1 cellular context compared by ENCODE assay signal in the genomic region with DNA sequence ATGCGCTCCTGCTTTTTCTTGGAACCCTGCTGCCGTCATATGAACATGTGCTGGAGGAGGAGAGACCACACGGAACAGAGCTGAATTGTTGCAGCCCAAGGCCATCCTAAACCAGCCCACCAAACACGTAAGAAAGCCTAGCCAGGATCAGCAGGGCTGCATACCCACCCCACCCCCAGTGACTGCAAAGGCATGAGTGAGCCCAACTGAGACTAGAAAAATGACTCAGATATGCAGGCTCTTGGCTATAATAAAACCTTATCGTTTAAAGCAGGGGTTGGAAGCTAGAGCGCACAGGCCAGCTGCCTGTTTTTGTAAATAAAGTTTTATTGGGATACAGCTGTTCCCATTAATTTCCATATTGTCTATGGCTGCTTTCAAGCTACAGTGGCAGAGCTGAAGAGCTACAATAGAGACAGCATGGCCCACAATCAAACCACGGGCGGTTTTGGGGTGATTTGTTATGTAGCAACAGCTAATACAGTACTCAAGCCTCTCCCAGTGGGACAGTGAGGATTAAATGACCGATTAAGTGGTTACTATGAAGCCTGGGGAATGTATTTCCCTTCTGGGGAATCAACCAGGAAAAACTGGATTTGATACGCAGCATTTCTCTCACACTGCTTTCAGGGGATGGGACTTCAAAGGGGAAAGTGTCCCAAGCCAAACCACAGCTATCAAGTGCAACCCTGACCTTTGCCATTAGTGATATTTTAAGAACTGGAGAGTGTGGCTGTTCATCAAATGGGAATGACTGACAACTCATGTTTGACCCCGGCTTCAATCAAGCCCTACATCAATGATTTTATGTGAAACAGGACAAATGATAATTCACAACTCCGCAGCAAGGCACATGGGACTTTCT.
TF ChIP-seq lines count a peak whose summit lies in the region.

No MANE protein-coding gene starts in this region.

TF ChIP-seq in GM23338, 12 proteins besides CTCF, POLR2A, EP300 and RAD21 (continued from another document):
- TF ChIP-seq, protein P1, sequence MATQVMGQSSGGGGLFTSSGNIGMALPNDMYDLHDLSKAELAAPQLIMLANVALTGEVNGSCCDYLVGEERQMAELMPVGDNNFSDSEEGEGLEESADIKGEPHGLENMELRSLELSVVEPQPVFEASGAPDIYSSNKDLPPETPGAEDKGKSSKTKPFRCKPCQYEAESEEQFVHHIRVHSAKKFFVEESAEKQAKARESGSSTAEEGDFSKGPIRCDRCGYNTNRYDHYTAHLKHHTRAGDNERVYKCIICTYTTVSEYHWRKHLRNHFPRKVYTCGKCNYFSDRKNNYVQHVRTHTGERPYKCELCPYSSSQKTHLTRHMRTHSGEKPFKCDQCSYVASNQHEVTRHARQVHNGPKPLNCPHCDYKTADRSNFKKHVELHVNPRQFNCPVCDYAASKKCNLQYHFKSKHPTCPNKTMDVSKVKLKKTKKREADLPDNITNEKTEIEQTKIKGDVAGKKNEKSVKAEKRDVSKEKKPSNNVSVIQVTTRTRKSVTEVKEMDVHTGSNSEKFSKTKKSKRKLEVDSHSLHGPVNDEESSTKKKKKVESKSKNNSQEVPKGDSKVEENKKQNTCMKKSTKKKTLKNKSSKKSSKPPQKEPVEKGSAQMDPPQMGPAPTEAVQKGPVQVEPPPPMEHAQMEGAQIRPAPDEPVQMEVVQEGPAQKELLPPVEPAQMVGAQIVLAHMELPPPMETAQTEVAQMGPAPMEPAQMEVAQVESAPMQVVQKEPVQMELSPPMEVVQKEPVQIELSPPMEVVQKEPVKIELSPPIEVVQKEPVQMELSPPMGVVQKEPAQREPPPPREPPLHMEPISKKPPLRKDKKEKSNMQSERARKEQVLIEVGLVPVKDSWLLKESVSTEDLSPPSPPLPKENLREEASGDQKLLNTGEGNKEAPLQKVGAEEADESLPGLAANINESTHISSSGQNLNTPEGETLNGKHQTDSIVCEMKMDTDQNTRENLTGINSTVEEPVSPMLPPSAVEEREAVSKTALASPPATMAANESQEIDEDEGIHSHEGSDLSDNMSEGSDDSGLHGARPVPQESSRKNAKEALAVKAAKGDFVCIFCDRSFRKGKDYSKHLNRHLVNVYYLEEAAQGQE (IDR thresholded peaks at IDR 0.05; ENCODE audit: unreplicated experiment) = no peak
- TF ChIP-seq ZNF114 (CRISPR knock-in tag; IDR thresholded peaks at IDR 0.05) = no peak
- no peak for TF ChIP-seq CREB1 (CRISPR knock-in tag; IDR thresholded peaks at IDR 0.05; ENCODE audit: low read depth)
- TF ChIP-seq NANOG (IDR thresholded peaks at IDR 0.05; ENCODE audit: borderline replicate concordance) = no peak
- TF ChIP-seq, protein P2, sequence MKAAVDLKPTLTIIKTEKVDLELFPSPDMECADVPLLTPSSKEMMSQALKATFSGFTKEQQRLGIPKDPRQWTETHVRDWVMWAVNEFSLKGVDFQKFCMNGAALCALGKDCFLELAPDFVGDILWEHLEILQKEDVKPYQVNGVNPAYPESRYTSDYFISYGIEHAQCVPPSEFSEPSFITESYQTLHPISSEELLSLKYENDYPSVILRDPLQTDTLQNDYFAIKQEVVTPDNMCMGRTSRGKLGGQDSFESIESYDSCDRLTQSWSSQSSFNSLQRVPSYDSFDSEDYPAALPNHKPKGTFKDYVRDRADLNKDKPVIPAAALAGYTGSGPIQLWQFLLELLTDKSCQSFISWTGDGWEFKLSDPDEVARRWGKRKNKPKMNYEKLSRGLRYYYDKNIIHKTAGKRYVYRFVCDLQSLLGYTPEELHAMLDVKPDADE (IDR thresholded peaks at IDR 0.05) = no peak
- no peak for TF ChIP-seq JUNB (IDR thresholded peaks at IDR 0.05; ENCODE audit: unreplicated experiment)
- TF ChIP-seq ZNF331 (CRISPR knock-in tag; IDR thresholded peaks at IDR 0.05; ENCODE audit: low read depth) = no peak
